Comparison of ENCODE assay signal across 27 cellular contexts in the genomic region with DNA sequence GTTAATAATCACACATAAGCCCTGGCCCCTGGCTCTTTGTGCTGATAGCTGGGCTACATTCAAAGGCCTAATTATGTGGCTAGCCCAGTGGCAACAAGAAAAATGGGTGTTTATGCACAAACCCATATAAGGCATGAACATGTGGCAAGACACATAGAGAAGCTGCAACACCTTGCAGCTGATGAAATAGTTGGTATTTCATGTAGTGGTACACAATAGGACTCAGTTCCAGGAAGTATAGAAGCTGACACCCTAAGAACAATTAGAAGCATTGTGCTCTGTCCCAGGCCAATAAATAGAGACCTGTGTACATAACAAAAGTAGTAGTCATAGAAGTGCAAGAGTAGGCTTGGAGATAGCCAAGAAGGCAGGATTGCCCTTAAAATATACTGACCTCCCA. TPM values are rescaled to one million over a fixed set of nuclear protein-coding genes. Genes with fewer than 3 reads are reported as not detected.
DNase-seq lines count a peak whose midpoint lies in the region; ATAC-seq and TF ChIP-seq lines count a peak whose summit lies in the region.
"Had no signal": no experiment of that assay in that cellular context is flagged by ENCODE, and none has a peak within 500 bp of the region (broad histone marks: within the 10 kb centered on the region; RNA-seq: fewer than 3 reads in every experiment).

No MANE protein-coding gene starts in this region.

- no peaks in the 10 kb centered on the region for H3K36me3 ChIP-seq in breast epithelium
- H3K36me3 ChIP-seq in BE2C = no peaks in the 10 kb centered on the region
- H3K36me3 ChIP-seq: adrenal gland, BLaER1, cardiac muscle cell, Peyer's patch, vagina had no signal

- DNase-seq in AG10803 (ENCODE audit: low read depth) = peak; percentile 11
- peak; percentile 47 for DNase-seq in HT-29 (ENCODE audit: low spot score)
- DNase-seq in breast epithelium (ENCODE audit: low spot score in 2 of 2) = no peak
- peak; percentile 46 for DNase-seq in kidney tubule cell (ENCODE audit: low spot score)
- DNase-seq in BE2C = no peak
- DNase-seq in NK-92 treated with Interleukin-12 subunit alpha and Interleukin-12 subunit beta, amount 100 ng/mL, for 24 hours (lab: John Stamatoyannopoulos, UW) = no peak
- DNase-seq: activated CD4-positive, alpha-beta T cell treated with anti-CD3 and anti-CD28 coated beads for 48 hours; activated naive CD4-positive, alpha-beta T cell treated with Interleukin-2 at 50 U/mL for 16 hours; activated T-cell treated with anti-CD3 and anti-CD28 coated beads, Interleukin-2, amount 50 U/mL, for 4 hours; adrenal gland; cortex of kidney; glutamatergic neuron; H9; NCI-H510A; Peyer's patch; stimulated activated CD4-positive, alpha-beta T cell treated with anti-CD3 and anti-CD28 coated beads, Interleukin-2, amount 100 ng/mL, for 48 hours; testis had no signal

- no peak for TF ChIP-seq CTCF in AG10803 (conservative IDR thresholded peaks at IDR 0.05; ENCODE audit: low read length)
- TF ChIP-seq CTCF in breast epithelium (IDR thresholded peaks at IDR 0.05) = no peak
- TF ChIP-seq CTCF in BE2C (IDR thresholded peaks at IDR 0.05; ENCODE audit: low read depth, low read length) = no peak

- H3K27me3 ChIP-seq in breast epithelium = peaks cover 0 to 36% of the 10 kb centered on the region in 2 donors
- H3K27me3 ChIP-seq in BE2C = no peaks in the 10 kb centered on the region
- H3K27me3 ChIP-seq: cardiac muscle cell, Peyer's patch, testis, vagina had no signal

- peak overlapping the region; percentile 38 to 74 for H3K27ac ChIP-seq in breast epithelium
- H3K27ac ChIP-seq: adrenal gland, BLaER1, cardiac muscle cell, Peyer's patch, testis, vagina had no signal

- H3K4me1 ChIP-seq in breast epithelium (no peaks in the 10 kb centered on the region), BE2C (no peaks in the 10 kb centered on the region)
- H3K4me1 ChIP-seq: adrenal gland, BLaER1, Peyer's patch, testis, vagina had no signal

- no peak for TF ChIP-seq POLR2A in breast epithelium (IDR thresholded peaks at IDR 0.05)

- H3K4me3 ChIP-seq in AG10803 (ENCODE audit: low read length) (no peak overlapping the region), breast epithelium (no peak overlapping the region), BE2C (ENCODE audit: low read depth, low read length) (no peak overlapping the region)
- H3K4me3 ChIP-seq: adrenal gland, BLaER1, cardiac muscle cell, Peyer's patch, testis, vagina had no signal

- H3K9me3 ChIP-seq in breast epithelium = no peaks in the 10 kb centered on the region
- H3K9me3 ChIP-seq in BE2C = no peaks in the 10 kb centered on the region
- H3K9me3 ChIP-seq: adrenal gland, BLaER1, Peyer's patch, testis, vagina had no signal

- intact Hi-C loops in breast epithelium (cut with DNase I; ENCODE audit: low total_unique reads) = no loop called here

- no peak for ATAC-seq in HG03135 (IDR thresholded peaks at IDR 0.05; ENCODE audit: unreplicated experiment)
- no peak for ATAC-seq in HG03175 (IDR thresholded peaks at IDR 0.05; ENCODE audit: unreplicated experiment)
- ATAC-seq: activated T-cell treated with anti-CD3 and anti-CD28 coated beads, Interleukin-2, amount 50 U/mL, for 4 hours; stimulated activated effector memory CD8-positive, alpha-beta T cell treated with anti-CD3 and anti-CD28 coated beads, Interleukin-12 subunit alpha, Interleukin-12 subunit beta, amount 100 ng/mL, for 72 hours had no signal

RNA-seq across cellular contexts. Expression of a gene that starts 14.7 kb away (rescaled TPM):
- 0.10 and 0.68 TPM in 2 replicates for total RNA-seq in HT-29 (2014; rRNA removed; shearing (Covaris generic))
- 1 to 10 TPM; 2.2 to 8.0 (median 6.6) TPM for total RNA-seq in breast epithelium
- polyA plus RNA-seq in BE2C (2012; ENCODE audit: insufficient read depth, insufficient read length, low read depth) = 2.1 TPM

RNA-seq across cellular contexts. Expression of a gene that starts 44.3 kb away (rescaled TPM):
- not detected in 2 replicates for total RNA-seq in HT-29 (2014; rRNA removed; shearing (Covaris generic))
- not detected for total RNA-seq in breast epithelium
- not detected for polyA plus RNA-seq in BE2C (2012; ENCODE audit: insufficient read depth, insufficient read length, low read depth)
- total RNA-seq: activated CD8-positive, alpha-beta memory T cell treated with anti-CD3 and anti-CD28 coated beads for 36 hours; activated T-cell treated with anti-CD3 and anti-CD28 coated beads, Interleukin-2, amount 50 U/mL, for 4 hours; adrenal gland; cardiac muscle cell; fibroblast of lung; H9; kidney epithelial cell; lung microvascular endothelial cell; Peyer's patch; vagina had no signal
- polyA plus RNA-seq: adrenal gland, cardiac muscle cell, fibroblast of lung had no signal

Comparison
In these comparisons a context has a peak if more than half of its experiments do, and no peak if none do; other contexts are left out.
1. DNase-seq: peak in AG10803 (single experiment), HT-29 (single experiment) and kidney tubule cell (single experiment); none in breast epithelium (0 of 2), BE2C (single experiment) and NK-92 treated with Interleukin-12 subunit alpha and Interleukin-12 subunit beta, amount 100 ng/mL, for 24 hours (single experiment).